Comparison of ENCODE assay signal across 8 cellular contexts in genomic region chr17:781920-782731, GRCh38. TPM values are rescaled to one million over a fixed set of nuclear protein-coding genes. Genes with fewer than 3 reads are reported as not detected.
DNase-seq lines count a peak whose midpoint lies in the region; ATAC-seq, FAIRE-seq and TF ChIP-seq lines count a peak whose summit lies in the region.

Gene GLOD4, minus strand, starts transcription at chr17:782280. Its CDS starts 25 bp downstream, at chr17:782255.
Gene MRM3, plus strand, starts transcription at chr17:782353. Its CDS starts 26 bp downstream, at chr17:782379.

- peaks cover 22% of the 10 kb centered on the region for H3K4me1 ChIP-seq in A549
- peaks cover 4 to 18% of the 10 kb centered on the region in 2 donors for H3K4me1 ChIP-seq in breast epithelium
- H3K4me1 ChIP-seq in smooth muscle cell (ENCODE audit: low read depth) = peaks cover 18% of the 10 kb centered on the region

- TF ChIP-seq CTCF in A549 (IDR thresholded peaks at IDR 0.05) (no peak), WERI-Rb-1 (IDR thresholded peaks at IDR 0.05; ENCODE audit: low read depth, low read length) (0 out of 2 replicates have a peak, but pooled peaks have one; percentile 8), breast epithelium (IDR thresholded peaks at IDR 0.05) (peak; percentile 34 to 51 (median 38)), smooth muscle cell (IDR thresholded peaks at IDR 0.05; ENCODE audit: borderline replicate concordance, insufficient read depth, poor library complexity, severe bottlenecking) (no peak)

- no peaks in the 10 kb centered on the region for H3K9me3 ChIP-seq in A549
- H3K9me3 ChIP-seq in WERI-Rb-1 (ENCODE audit: severe bottlenecking) = no peaks in the 10 kb centered on the region
- no peaks in the 10 kb centered on the region for H3K9me3 ChIP-seq in breast epithelium
- H3K9me3 ChIP-seq in smooth muscle cell (replicated peaks; ENCODE audit: low read depth) = no peaks in the 10 kb centered on the region

- CTCF ChIA-PET in A549 (lab: Yijun Ruan, JAX) = interaction anchor here (0.6 to 7.3 kb wide), 10 partner anchors 10 to 370 kb away, joined by 3 to 52 read pairs (median 6); partner anchors contain the start of genes GEMIN4, NXN and TIMM22

- H4K20me1 ChIP-seq in smooth muscle cell (ENCODE audit: low read depth) = peaks cover 5% of the 10 kb centered on the region

- intact Hi-C loops in breast epithelium (cut with DNase I; ENCODE audit: low total_unique reads) = no loop called here

- no peaks in the 10 kb centered on the region for H3F3A ChIP-seq in smooth muscle cell (ENCODE audit: low read depth)

- 1% methylated on average over 46 of the region's 80 CpGs for WGBS in A549 (ENCODE audit: missing lambda C conversion rate)
- WGBS in smooth muscle cell (ENCODE audit: low lambda C conversion rate) = under 1% methylated on average over 79 of the region's 80 CpGs

- H3K27me3 ChIP-seq in WERI-Rb-1 (ENCODE audit: insufficient read depth, low read depth, severe bottlenecking) = no peaks in the 10 kb centered on the region
- no peaks in the 10 kb centered on the region for H3K27me3 ChIP-seq in breast epithelium
- H3K27me3 ChIP-seq in smooth muscle cell (ENCODE audit: low read depth) = no peaks in the 10 kb centered on the region

- peak within 1 kb of the TSS; percentile 70 for H2AFZ ChIP-seq in smooth muscle cell (ENCODE audit: low read depth)

- peak; percentile 91 to 95 for DNase-seq in A549 (ENCODE audit: low read depth in 1 of 2, low spot score in 1 of 2)
- peak; percentile 82 for DNase-seq in NCI-H2171 (lab: John Stamatoyannopoulos, UW)
- peak; percentile 87 for DNase-seq in WERI-Rb-1
- peak; percentile 92 to 94 for DNase-seq in breast epithelium (ENCODE audit: low spot score in 2 of 2)
- peak; percentile 93 for DNase-seq in iPS-NIHi7 (ENCODE audit: extremely low spot score)
- DNase-seq in smooth muscle cell (lab: John Stamatoyannopoulos, UW; ENCODE audit: unreplicated experiment) = peak; percentile 83

- TF ChIP-seq RAD21 in A549 (conservative IDR thresholded peaks at IDR 0.05 in 1 of 2, IDR thresholded peaks at IDR 0.05 in 1 of 2) = no peak

- peak; percentile 63 for FAIRE-seq in A549 (lab: Jason Lieb, UNC)

- H3K9ac ChIP-seq in smooth muscle cell (ENCODE audit: low read depth) = peak within 1 kb of the TSS; percentile 91

- H3K36me3 ChIP-seq in WERI-Rb-1 (peaks cover 35% of the 10 kb centered on the region), breast epithelium (no peaks in the 10 kb centered on the region), smooth muscle cell (ENCODE audit: low read depth) (no peaks in the 10 kb centered on the region)

- H3K4me2 ChIP-seq in A549 (peak within 1 kb of the TSS; percentile 98), smooth muscle cell (peak within 1 kb of the TSS; percentile 91)

- peak within 1 kb of the TSS; percentile 96 for H3K4me3 ChIP-seq in A549
- H3K4me3 ChIP-seq in WERI-Rb-1 (ENCODE audit: low read depth, low read length) = peak within 1 kb of the TSS; percentile 94
- peak within 1 kb of the TSS; percentile 68 to 94 (median 79) for H3K4me3 ChIP-seq in breast epithelium
- H3K4me3 ChIP-seq in smooth muscle cell = peak within 1 kb of the TSS; percentile 91

- peaks cover 54% of the 10 kb centered on the region for H3K79me2 ChIP-seq in smooth muscle cell (ENCODE audit: low read depth)

- peak; percentile 96 for TF ChIP-seq POLR2A in A549 (IDR thresholded peaks at IDR 0.05; ENCODE audit: low read length)
- TF ChIP-seq POLR2A in breast epithelium (IDR thresholded peaks at IDR 0.05) = peak; percentile 78

- H3K27ac ChIP-seq in A549 (peak within 1 kb of the TSS; percentile 89 to 91), WERI-Rb-1 (peak within 1 kb of the TSS; percentile 95), breast epithelium (peak within 1 kb of the TSS; percentile 88 to 93), smooth muscle cell (ENCODE audit: low read depth) (peak within 1 kb of the TSS; percentile 77)

- TF ChIP-seq EP300 in A549 (IDR thresholded peaks at IDR 0.05) = no peak

- ATAC-seq in A549 (peak; percentile 95 to 96), GM18858 (IDR thresholded peaks at IDR 0.05; ENCODE audit: unreplicated experiment) (peak; percentile 62), HG03066 (IDR thresholded peaks at IDR 0.05; ENCODE audit: low read depth, unreplicated experiment) (peak; percentile 76)

- POLR2A ChIA-PET in A549 (lab: Yijun Ruan, JAX) = interaction anchor here (0.5 to 2.9 kb wide), 12 partner anchors 10 to 215 kb away, joined by 3 to 25 read pairs (median 6); partner anchors contain the start of genes GEMIN4, NXN and TIMM22

TF ChIP-seq in A549, 52 proteins besides CTCF, POLR2A, EP300 and RAD21 (continues in another document):
- TF ChIP-seq EHF (CRISPR knock-in tag; IDR thresholded peaks at IDR 0.05) = no peak
- no peak for TF ChIP-seq FOSB (CRISPR knock-in tag; IDR thresholded peaks at IDR 0.05)
- TF ChIP-seq RNF2 (IDR thresholded peaks at IDR 0.05; ENCODE audit: borderline replicate concordance, low read depth) = no peak
- TF ChIP-seq MAX (IDR thresholded peaks at IDR 0.05) = peak; percentile 99
- peak; percentile 98 for TF ChIP-seq HDAC2 (IDR thresholded peaks at IDR 0.05)
- no peak for TF ChIP-seq FOSL2 (IDR thresholded peaks at IDR 0.05)
- peak; percentile 46; the same call in 1 of the 2 replicates for TF ChIP-seq FOSL2 (CRISPR knock-in tag; IDR thresholded peaks at IDR 0.05)
- peak; percentile 77 to 96; a peak in 4 of 5 replicates for TF ChIP-seq JUN (IDR thresholded peaks at IDR 0.05)
- peak; percentile 66; the same call in 1 of the 2 replicates for TF ChIP-seq REST (IDR thresholded peaks at IDR 0.05)
- peak; percentile 69 for TF ChIP-seq USF2 (IDR thresholded peaks at IDR 0.05)
- peak; percentile 61; the same call in 1 of the 2 replicates for TF ChIP-seq BHLHE40 (IDR thresholded peaks at IDR 0.05; ENCODE audit: low read depth, low read length)
- TF ChIP-seq GATA3 (IDR thresholded peaks at IDR 0.05; ENCODE audit: borderline replicate concordance) = 0 out of 2 replicates have a peak, but pooled peaks have one; percentile 41
- TF ChIP-seq CHD2 (IDR thresholded peaks at IDR 0.05; ENCODE audit: low read length, partially characterized antibody) = no peak
- TF ChIP-seq HOXB5 (CRISPR knock-in tag; IDR thresholded peaks at IDR 0.05) = no peak
- peak; percentile 82 for TF ChIP-seq NPAS2 (CRISPR knock-in tag; IDR thresholded peaks at IDR 0.05; ENCODE audit: borderline replicate concordance)
- TF ChIP-seq ESRRA (IDR thresholded peaks at IDR 0.05; ENCODE audit: borderline replicate concordance, low read length) = no peak
- TF ChIP-seq CEBPB (IDR thresholded peaks at IDR 0.05) = no peak; a peak in 1 of 4 replicates

RNA-seq across cellular contexts. Expression of gene GLOD4, which starts in this region (rescaled TPM):
- polyA plus RNA-seq in A549 (2011; rRNA removed) (98.3 and 133 TPM in 2 replicates), A549 (2017; fragmentation: RNase III; extraction: RNeasy Plus Mini Kit Qiagen cat#74134 plus additional on column Dnase treatment) (119 to 141 TPM (median 132 TPM) in 3 replicates), smooth muscle cell (47.2 and 61.8 TPM in 2 replicates)
- polyA plus RNA-seq in A549 (2012; cell fraction: cytosol; rRNA removed) = 56.4 and 60.1 TPM in 2 replicates
- polyA plus RNA-seq in A549 (2012; cell fraction: nucleus; rRNA removed) = 29.1 and 63.3 TPM in 2 replicates
- 24.9 and 29.2 TPM in 2 replicates for polyA minus RNA-seq in A549 (2011; rRNA and poly(A)+ RNA removed)
- total RNA-seq in breast epithelium (10 to 100 TPM; 47.5 to 61.1 (median 59.9) TPM), smooth muscle cell (53.5 and 66.3 TPM in 2 replicates)

RNA-seq across cellular contexts. Expression of gene MRM3, which starts in this region (rescaled TPM):
- polyA plus RNA-seq in A549 (2011; rRNA removed) = 27.1 and 38.8 TPM in 2 replicates
- polyA plus RNA-seq in A549 (2012; cell fraction: cytosol; rRNA removed) = 34.2 and 36.3 TPM in 2 replicates
- polyA plus RNA-seq in A549 (2012; cell fraction: nucleus; rRNA removed) = 33.7 and 34.2 TPM in 2 replicates
- 45.4 to 48.2 TPM (median 47.1 TPM) in 3 replicates for polyA plus RNA-seq in A549 (2017; fragmentation: RNase III; extraction: RNeasy Plus Mini Kit Qiagen cat#74134 plus additional on column Dnase treatment)
- polyA minus RNA-seq in A549 (2011; rRNA and poly(A)+ RNA removed) = 17.1 and 19.2 TPM in 2 replicates
- 10 to 100 TPM; 16.5 to 18.4 (median 16.7) TPM for total RNA-seq in breast epithelium
- total RNA-seq in smooth muscle cell = 6.4 and 8.7 TPM in 2 replicates
- 12.8 and 13.4 TPM in 2 replicates for polyA plus RNA-seq in smooth muscle cell

Comparison
In these comparisons a context has a peak if more than half of its experiments do, and no peak if none do; other contexts are left out.
1. Peak in every context shown above with its lines: DNase-seq, ATAC-seq, H3K4me3 ChIP-seq and H3K27ac ChIP-seq.
2. CTCF ChIP-seq: peak in WERI-Rb-1 (single experiment) and breast epithelium (3 of 3); none in A549 (single experiment) and smooth muscle cell (single experiment).